21 cellular contexts compared by ENCODE assay signal in the genomic region with DNA sequence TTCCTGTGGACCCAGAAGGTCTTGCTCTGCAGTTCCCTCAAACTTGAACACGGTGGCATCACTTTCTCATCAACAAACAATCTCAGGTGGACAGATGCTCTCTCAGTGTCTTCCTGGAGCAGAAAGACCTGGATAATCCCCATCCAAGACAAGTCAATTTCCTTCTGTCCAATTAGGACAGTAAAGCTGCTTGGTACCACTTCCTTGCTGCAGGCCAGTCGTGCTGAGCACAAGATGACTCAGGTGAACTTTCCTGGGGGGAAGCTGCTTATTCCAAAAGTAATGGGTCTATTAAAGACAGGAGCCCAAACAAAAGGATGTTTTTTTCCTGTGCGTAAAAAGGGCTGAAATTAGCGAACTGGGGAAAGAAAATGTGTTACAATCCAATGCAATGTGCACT.
"Had no signal": no experiment of that assay in that cellular context is flagged by ENCODE, and none has a peak within 500 bp of the region (broad histone marks: within the 10 kb centered on the region; RNA-seq: fewer than 3 reads in every experiment).

No MANE protein-coding gene starts in this region.

- FAIRE-seq: endothelial cell of umbilical vein, kidney, small intestine had no signal

- H3K27ac Mint-ChIP-seq: activated CD4-positive, alpha-beta T cell treated with anti-CD3 and anti-CD28 coated beads, Interleukin-2, amount 10 ng/mL, durations not matched to agents 24 days and 14 days; nephron progenitor cell; progenitor cell of endocrine pancreas had no signal

- H3K27me3 Mint-ChIP-seq: activated CD4-positive, alpha-beta T cell treated with anti-CD3 and anti-CD28 coated beads, Interleukin-2, amount 10 ng/mL, durations not matched to agents 24 days and 14 days; memory B cell; progenitor cell of endocrine pancreas had no signal

- H3K9me3 Mint-ChIP-seq: activated CD4-positive, alpha-beta T cell treated with anti-CD3 and anti-CD28 coated beads, Interleukin-2, amount 10 ng/mL, durations not matched to agents 24 days and 14 days; memory B cell; nephron progenitor cell had no signal

- H3K4me3 Mint-ChIP-seq: memory B cell, nephron progenitor cell had no signal

- H3K9me3 ChIP-seq: body of pancreas, esophagus squamous epithelium, left lung, mucosa of descending colon, right atrium auricular region had no signal

- H3K27ac ChIP-seq: body of pancreas, left lung, right atrium auricular region had no signal

- H3K27me3 ChIP-seq: body of pancreas, esophagus squamous epithelium, left lung, right atrium auricular region had no signal

- H3K4me3 ChIP-seq: body of pancreas, esophagus squamous epithelium, left lung, mucosa of descending colon, right atrium auricular region had no signal

- ATAC-seq: body of pancreas, left lung, mucosa of descending colon had no signal

- H3K36me3 ChIP-seq: left lung had no signal

- DNase-seq: activated CD4-positive, alpha-beta T cell treated with anti-CD3 and anti-CD28 coated beads, Interleukin-2, amount 10 ng/mL, durations not matched to agents 24 days and 14 days; activated effector memory CD4-positive, alpha-beta T cell treated with Interleukin-2 at 50 U/mL for 16 hours; activated T-cell treated with anti-CD3 and anti-CD28 coated beads for 4 hours; body of pancreas; central memory CD4-positive, alpha-beta T cell; effector CD8-positive, alpha-beta T cell; esophagus squamous epithelium; hippocampal formation; kidney; left lung; mucosa of descending colon; nephron progenitor cell; occipital lobe; SIG-M5; small intestine; stimulated activated CD4-positive, alpha-beta T cell treated with anti-CD3 and anti-CD28 coated beads, Interleukin-4, amount 100 ng/mL, for 24 hours; T-helper 2 cell had no signal
